ENCODE assay signal across 1 cellular context in genomic region chr6:135497412-135498177, GRCh38.
A peak's percentile ranks its signal among the peaks of the same experiment; 100 is the strongest.
TF ChIP-seq lines count a peak whose summit lies in the region.

Gene AHI1, minus strand, starts transcription at chr6:135497740. Its CDS starts 5,503 bp downstream, at chr6:135492237.

TF ChIP-seq in K562, 482 proteins besides CTCF, POLR2A, EP300 and RAD21 (continued from another document and continues in another):
- TF ChIP-seq ARID4B (CRISPR knock-in tag; IDR thresholded peaks at IDR 0.05) (peak; percentile 99), SIRT6 (IDR thresholded peaks at IDR 0.05; ENCODE audit: low read depth, low read length) (no peak), ILF3 (IDR thresholded peaks at IDR 0.05; ENCODE audit: borderline replicate concordance) (no peak; the same call in 1 of the 2 replicates), DLX4 (CRISPR knock-in tag; IDR thresholded peaks at IDR 0.05) (no peak), ZBTB11 (CRISPR knock-in tag; IDR thresholded peaks at IDR 0.05) (0 out of 6 replicates have a peak, but pooled peaks of 1 of the 3 experiments have one; percentile 53), ZNF134 (CRISPR knock-in tag; conservative IDR thresholded peaks at IDR 0.05) (no peak), KDM4B (IDR thresholded peaks at IDR 0.05; ENCODE audit: borderline replicate concordance in 2 of 2, low read depth in 1 of 2) (peak in 1 of 2 experiments; percentile 75; a peak in 1 of 4 replicates), TAF1 (IDR thresholded peaks at IDR 0.05; ENCODE audit: control insufficient read depth, extremely low read depth, insufficient read depth, low read length, severe bottlenecking) (peak; percentile 91), MNT (conservative IDR thresholded peaks at IDR 0.05) (peak; percentile 89 to 96), ZNF12 (CRISPR knock-in tag; IDR thresholded peaks at IDR 0.05) (peak; percentile 4; the same call in 1 of the 2 replicates), ADNP (tag; IDR thresholded peaks at IDR 0.05) (no peak), CC2D1A (IDR thresholded peaks at IDR 0.05) (no peak), SMARCE1 (IDR thresholded peaks at IDR 0.05) (no peak), RAD51 (IDR thresholded peaks at IDR 0.05; ENCODE audit: borderline replicate concordance, low read depth) (no peak), HDAC1 (IDR thresholded peaks at IDR 0.05) (peak in 1 of 2 experiments; percentile 98; a peak in 2 of 4 replicates), CEBPZ (IDR thresholded peaks at IDR 0.05; ENCODE audit: borderline replicate concordance, low read depth, low read length) (no peak), ZNF124 (CRISPR knock-in tag; IDR thresholded peaks at IDR 0.05) (no peak), HDAC8 (tag; IDR thresholded peaks at IDR 0.05) (no peak; the same call in 1 of the 2 replicates), CBX2 (IDR thresholded peaks at IDR 0.05; ENCODE audit: insufficient read depth, low read length, poor library complexity, severe bottlenecking) (no peak), ZNF408 (CRISPR knock-in tag; IDR thresholded peaks at IDR 0.05; ENCODE audit: low read depth) (no peak), NKRF (IDR thresholded peaks at IDR 0.05; ENCODE audit: borderline replicate concordance) (peak; percentile 93), DNMT1 (IDR thresholded peaks at IDR 0.05) (no peak), ATF7 (IDR thresholded peaks at IDR 0.05) (peak; percentile 98), MCM3 (IDR thresholded peaks at IDR 0.05) (no peak), NCOA1 (IDR thresholded peaks at IDR 0.05; ENCODE audit: low read depth) (no peak), BRF2 (IDR thresholded peaks at IDR 0.05; ENCODE audit: borderline replicate concordance, insufficient read depth, insufficient read length) (no peak), NCOA4 (IDR thresholded peaks at IDR 0.05; ENCODE audit: partially characterized antibody) (no peak), KDM1A (IDR thresholded peaks at IDR 0.05) (no peak; a peak in 1 of 4 replicates), MBD2 (IDR thresholded peaks at IDR 0.05; ENCODE audit: borderline replicate concordance, low read depth) (peak; percentile 70; the same call in 1 of the 2 replicates), ZNF324 (CRISPR knock-in tag; IDR thresholded peaks at IDR 0.05) (no peak), CHAMP1 (IDR thresholded peaks at IDR 0.05) (0 out of 2 replicates have a peak, but pooled peaks have one; percentile 19), ZNF644 (tag; IDR thresholded peaks at IDR 0.05; ENCODE audit: low read depth) (no peak), FOSL1 (tag; conservative IDR thresholded peaks at IDR 0.05) (no peak), ZNF589 (CRISPR knock-in tag; IDR thresholded peaks at IDR 0.05; ENCODE audit: low read depth) (peak; percentile 28), ARID3A (IDR thresholded peaks at IDR 0.05; ENCODE audit: borderline replicate concordance, low read depth, low read length) (no peak), ETV1 (tag; conservative IDR thresholded peaks at IDR 0.05; ENCODE audit: low read depth) (no peak)
